Comparison of ENCODE assay signal across 14 cellular contexts in genomic region chr3:101674518-101674917, GRCh38. TPM values are rescaled to one million over a fixed set of nuclear protein-coding genes. Genes with fewer than 3 reads are reported as not detected.
A peak's percentile ranks its signal among the peaks of the same experiment; 100 is the strongest.
DNase-seq lines count a peak whose midpoint lies in the region; ATAC-seq, FAIRE-seq and TF ChIP-seq lines count a peak whose summit lies in the region.
"Had no signal": no experiment of that assay in that cellular context is flagged by ENCODE, and none has a peak within 500 bp of the region (broad histone marks: within the 10 kb centered on the region; RNA-seq: fewer than 3 reads in every experiment).

No MANE protein-coding gene starts in this region.

- no peak for FAIRE-seq in A549 (lab: Jason Lieb, UNC)

- H3K4me3 ChIP-seq in A549 (no peak overlapping the region), GM12864 (ENCODE audit: low read depth, low read length) (peak overlapping the region; percentile 4; the same call in 1 of the 2 replicates), stomach (no peak overlapping the region)
- H3K4me3 ChIP-seq: prostate gland had no signal

- peaks cover 0 to 24% (median 23%) of the 10 kb centered on the region in 4 donors for H3K36me3 ChIP-seq in stomach
- H3K36me3 ChIP-seq: prostate gland had no signal

- ATAC-seq in A549 (no peak), activated B cell treated with CpG ODN at 0.5 μM for 24 hours (ENCODE audit: low read depth) (no peak), HG02642 (IDR thresholded peaks at IDR 0.05; ENCODE audit: poor library complexity, unreplicated experiment) (no peak)
- ATAC-seq: gastrocnemius medialis had no signal

- intact Hi-C loops in activated B cell treated with CpG ODN at 0.5 μM for 24 hours (cut with micrococcal nuclease): loop anchor here (10.0 kb wide), 1 partner anchor 1340 kb away; the partner anchor contains the start of gene NIT2
- intact Hi-C loops in stomach (cut with DNase I; ENCODE audit: low total_unique reads): loop anchor here (10.0 kb wide), 1 partner anchor 100 kb away; the partner anchor contains the start of gene PCNP

- H3K4me3 Mint-ChIP-seq in activated B cell treated with CpG ODN at 0.5 μM for 24 hours: peak overlapping the region; percentile 15
- peak overlapping the region; percentile 91 to 99 (median 93) for H3K4me3 Mint-ChIP-seq in immature natural killer cell

- H3K27me3 Mint-ChIP-seq in activated B cell treated with CpG ODN at 0.5 μM for 24 hours (no peaks in the 10 kb centered on the region), immature natural killer cell (ENCODE audit: low read depth in 3 of 3) (peaks cover 9 to 21% (median 12%) of the 10 kb centered on the region in 3 donors)

- H3K4me1 Mint-ChIP-seq in activated B cell treated with CpG ODN at 0.5 μM for 24 hours (peaks cover 54% of the 10 kb centered on the region), immature natural killer cell (peaks cover 44 to 64% of the 10 kb centered on the region in 2 donors)

- TF ChIP-seq RAD21 in A549 (conservative IDR thresholded peaks at IDR 0.05 in 1 of 2, IDR thresholded peaks at IDR 0.05 in 1 of 2): no peak

- no peak for TF ChIP-seq POLR2A in A549 (IDR thresholded peaks at IDR 0.05; ENCODE audit: low read length)
- TF ChIP-seq POLR2A in stomach (IDR thresholded peaks at IDR 0.05): no peak

- CTCF ChIA-PET in A549 (lab: Yijun Ruan, JAX) (interaction anchor here (1.4 to 4.3 kb wide), 2 partner anchors 10 to 33 kb away, joined by 3 to 24 read pairs; no protein-coding TSS in a partner anchor), activated B cell treated with CpG ODN at 0.5 μM for 24 hours (lab: Charles Lee) (no interaction called here)

- H3K4me2 ChIP-seq in A549: peak overlapping the region; percentile 74

- H3K9me3 Mint-ChIP-seq in activated B cell treated with CpG ODN at 0.5 μM for 24 hours (no peaks in the 10 kb centered on the region), immature natural killer cell (no peaks in the 10 kb centered on the region)

- H3K27ac ChIP-seq in A549 (no peak overlapping the region), stomach (no peak overlapping the region)
- H3K27ac ChIP-seq: prostate gland had no signal

- H3K27ac Mint-ChIP-seq in activated B cell treated with CpG ODN at 0.5 μM for 24 hours (peak overlapping the region; percentile 12), immature natural killer cell (peak overlapping the region; percentile 31 to 98 (median 94))

- DNase-seq in A549 (ENCODE audit: low read depth in 1 of 2, low spot score in 1 of 2): no peak
- no peak for DNase-seq in GM12864 (ENCODE audit: low read depth)
- no peak for DNase-seq in activated B cell treated with CpG ODN at 0.5 μM for 24 hours
- no peak for DNase-seq in immature natural killer cell
- no peak for DNase-seq in stomach
- DNase-seq in NCI-H1694 treated with DMSO at 0.1 percent for 48 hours (lab: John Stamatoyannopoulos, UW): no peak
- no peak for DNase-seq in NCI-H748 treated with DMSO at 0.1 percent for 48 hours (lab: John Stamatoyannopoulos, UW)
- DNase-seq: activated gamma-delta T cell treated with Interleukin-2 at 50 U/mL for 16 hours, gastrocnemius medialis, KG1, NCI-H2171, tibial artery had no signal

- no peak for TF ChIP-seq CTCF in A549 (IDR thresholded peaks at IDR 0.05)
- TF ChIP-seq CTCF in GM12864 (IDR thresholded peaks at IDR 0.05; ENCODE audit: low read depth, low read length, missing control alignments): no peak
- no peak for TF ChIP-seq CTCF in activated B cell treated with CpG ODN at 0.5 μM for 24 hours (IDR thresholded peaks at IDR 0.05)
- TF ChIP-seq CTCF in stomach (IDR thresholded peaks at IDR 0.05): no peak

- H3K36me3 Mint-ChIP-seq in activated B cell treated with CpG ODN at 0.5 μM for 24 hours (ENCODE audit: low read depth) (peaks cover 42% of the 10 kb centered on the region), immature natural killer cell (peaks cover 0 to 17% (median 8%) of the 10 kb centered on the region in 3 donors)

- no peaks in the 10 kb centered on the region for H3K27me3 ChIP-seq in stomach
- H3K27me3 ChIP-seq: gastrocnemius medialis, tibial artery had no signal

- H3K9me3 ChIP-seq in A549: no peaks in the 10 kb centered on the region
- H3K9me3 ChIP-seq in stomach: no peaks in the 10 kb centered on the region
- H3K9me3 ChIP-seq: gastrocnemius medialis, prostate gland, tibial artery had no signal

- WGBS in A549 (ENCODE audit: missing lambda C conversion rate): 84% methylated on average over 9 of the region's 9 CpGs
- WGBS in stomach, 5 donors: 91 to 96% (median 93%) methylated on average over 9 of the region's 9 CpGs

- POLR2A ChIA-PET in A549 (lab: Yijun Ruan, JAX): no interaction called here
- POLR2A ChIA-PET in activated B cell treated with CpG ODN at 0.5 μM for 24 hours (lab: Charles Lee): interaction anchor here (0.5 to 3.1 kb wide), 3 partner anchors 12 to 979 kb away, joined by 3 to 52 read pairs (median 8); partner anchors contain the start of genes PCNP and RPL24

- H3K4me1 ChIP-seq in A549 (peaks cover 22% of the 10 kb centered on the region), stomach (peaks cover 23 to 55% (median 40%) of the 10 kb centered on the region in 4 donors)

- TF ChIP-seq EP300 in A549 (IDR thresholded peaks at IDR 0.05) (no peak), stomach (IDR thresholded peaks at IDR 0.05) (no peak)

TF ChIP-seq in A549, 52 proteins besides CTCF, POLR2A, EP300 and RAD21:
- TF ChIP-seq HDAC2 (IDR thresholded peaks at IDR 0.05) (no peak), EHF (CRISPR knock-in tag; IDR thresholded peaks at IDR 0.05) (no peak), CHD2 (IDR thresholded peaks at IDR 0.05; ENCODE audit: low read length, partially characterized antibody) (no peak), ZFP36 (IDR thresholded peaks at IDR 0.05; ENCODE audit: borderline replicate concordance, partially characterized antibody) (no peak), TP53 (CRISPR knock-in tag; IDR thresholded peaks at IDR 0.05) (no peak), MAFK (IDR thresholded peaks at IDR 0.05; ENCODE audit: partially characterized antibody) (no peak), HOXB13 (CRISPR knock-in tag; IDR thresholded peaks at IDR 0.05; ENCODE audit: low read depth) (no peak)

RNA-seq across cellular contexts. Expression of gene ZBTB11, which starts 2.4 kb away (rescaled TPM):
- polyA plus RNA-seq in A549 (2011; rRNA removed) (18.8 and 24.3 TPM in 2 replicates), A549 (2017; fragmentation: RNase III; extraction: RNeasy Plus Mini Kit Qiagen cat#74134 plus additional on column Dnase treatment) (11.3 to 12.0 TPM (median 11.6 TPM) in 3 replicates), immature natural killer cell (10 to 100 TPM in 2 of 3 donors, 1 to 10 TPM in 1; 6.4 to 19.2 (median 12.5) TPM), stomach (1 to 10 TPM; 2.8 to 6.1 (median 4.7) TPM)
- 3.5 and 3.9 TPM in 2 replicates for polyA plus RNA-seq in A549 (2012; cell fraction: cytosol; rRNA removed)
- 5.7 and 7.6 TPM in 2 replicates for polyA plus RNA-seq in A549 (2012; cell fraction: nucleus; rRNA removed)
- polyA minus RNA-seq in A549 (2011; rRNA and poly(A)+ RNA removed): 12.2 and 13.3 TPM in 2 replicates
- total RNA-seq in activated B cell treated with CpG ODN at 0.5 μM for 24 hours (26.2 and 28.7 TPM in 2 replicates), stomach (10 to 100 TPM in 4 of 5 donors, 1 to 10 TPM in 1; 6.7 to 31.2 (median 28.3) TPM)

RNA-seq across cellular contexts. Expression of gene RPL24, which starts 12.0 kb away (rescaled TPM):
- polyA plus RNA-seq in A549 (2011; rRNA removed) (1,426 and 1,646 TPM in 2 replicates), A549 (2017; fragmentation: RNase III; extraction: RNeasy Plus Mini Kit Qiagen cat#74134 plus additional on column Dnase treatment) (1,830 to 2,100 TPM (median 1,839 TPM) in 3 replicates), immature natural killer cell (1,000 to 10,000 TPM in 1 of 3 donors, 100 to 1,000 TPM in 2; 373 to 1,048 (median 579) TPM), stomach (1,000 to 10,000 TPM; 2,450 to 3,453 (median 2,754) TPM)
- polyA plus RNA-seq in A549 (2012; cell fraction: cytosol; rRNA removed): 1,239 and 1,439 TPM in 2 replicates
- 271 and 403 TPM in 2 replicates for polyA plus RNA-seq in A549 (2012; cell fraction: nucleus; rRNA removed)
- 291 and 481 TPM in 2 replicates for polyA minus RNA-seq in A549 (2011; rRNA and poly(A)+ RNA removed)
- total RNA-seq in activated B cell treated with CpG ODN at 0.5 μM for 24 hours (1,431 and 1,623 TPM in 2 replicates), stomach (1,000 to 10,000 TPM in 3 of 5 donors, 100 to 1,000 TPM in 2; 461 to 3,349 (median 1,224) TPM)

RNA-seq across cellular contexts. Expression of gene CEP97, which starts 49.9 kb away (rescaled TPM):
- 4.0 and 6.7 TPM in 2 replicates for polyA plus RNA-seq in A549 (2011; rRNA removed)
- polyA plus RNA-seq in A549 (2012; cell fraction: cytosol; rRNA removed): 0.74 and 1.0 TPM in 2 replicates
- polyA plus RNA-seq in A549 (2012; cell fraction: nucleus; rRNA removed): 1.0 and 2.2 TPM in 2 replicates
- polyA plus RNA-seq in A549 (2017; fragmentation: RNase III; extraction: RNeasy Plus Mini Kit Qiagen cat#74134 plus additional on column Dnase treatment): 4.6 to 5.2 TPM (median 5.1 TPM) in 3 replicates
- 5.8 TPM in 2 replicates for polyA minus RNA-seq in A549 (2011; rRNA and poly(A)+ RNA removed)
- total RNA-seq in activated B cell treated with CpG ODN at 0.5 μM for 24 hours: 7.3 and 7.9 TPM in 2 replicates
- polyA plus RNA-seq in immature natural killer cell: 1 to 10 TPM; 2.6 to 3.2 (median 2.6) TPM
- total RNA-seq in stomach: 10 to 100 TPM in 2 of 5 donors, 1 to 10 TPM in 3; 1.4 to 19.6 (median 7.6) TPM
- polyA plus RNA-seq in stomach: 1 to 10 TPM in 1 of 3 donors, under 1 TPM in 2; 0.31 to 1.2 (median 0.98) TPM
